In the genomic region with DNA sequence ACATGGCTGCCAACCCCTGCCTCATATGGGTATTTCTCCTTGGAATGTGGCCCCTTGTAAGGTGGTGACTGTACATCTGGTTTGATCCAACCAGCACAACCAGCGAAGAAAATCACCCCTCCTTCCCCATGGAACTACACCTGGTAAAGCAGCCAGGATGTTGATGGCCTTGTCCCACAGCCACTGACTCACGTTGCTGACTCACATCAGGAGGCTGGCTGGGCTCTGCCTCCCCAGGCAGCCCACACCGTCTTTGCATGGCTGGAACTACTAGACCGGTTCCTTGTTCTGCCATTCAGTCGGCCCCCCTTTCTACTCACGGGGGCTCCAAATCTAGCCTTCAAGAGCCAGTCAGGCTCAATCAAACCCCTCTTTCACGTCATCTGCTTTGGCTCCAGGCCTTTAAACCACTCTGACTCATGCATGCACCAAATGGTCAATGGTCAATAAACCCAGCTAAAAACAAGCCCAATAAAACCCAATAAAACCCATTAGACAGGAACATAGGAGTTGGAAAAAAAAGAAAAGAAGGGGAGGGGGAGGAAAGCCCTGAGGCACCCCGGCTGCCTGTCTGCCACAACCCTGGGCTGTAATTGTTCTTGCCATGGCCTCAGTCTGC, we compare ENCODE assay signal across 8 cellular contexts.
A peak's percentile ranks its signal among the peaks of the same experiment; 100 is the strongest.
DNase-seq lines count a peak whose midpoint lies in the region; ATAC-seq, FAIRE-seq and TF ChIP-seq lines count a peak whose summit lies in the region.

No MANE protein-coding gene starts in this region.

- POLR2A ChIA-PET in A549 (lab: Yijun Ruan, JAX) = interaction anchor here (1.0 to 1.4 kb wide), 2 partner anchors 27 to 141 kb away, joined by 3 to 7 read pairs; partner anchors contain the start of gene PPP1CB

- CTCF ChIA-PET in A549 (lab: Yijun Ruan, JAX) = interaction anchor here (1.5 to 12.5 kb wide), 5 partner anchors 11 to 43 kb away, joined by 3 to 159 read pairs (median 10); no protein-coding TSS in a partner anchor

- H3K9me3 ChIP-seq in A549 (no peaks in the 10 kb centered on the region), left lung (no peaks in the 10 kb centered on the region), aorta (ENCODE audit: control insufficient read depth, low read length) (no peaks in the 10 kb centered on the region)

- H3K36me3 ChIP-seq in left lung = peaks cover 0 to 9% of the 10 kb centered on the region in 2 donors
- no peaks in the 10 kb centered on the region for H3K36me3 ChIP-seq in aorta (ENCODE audit: control insufficient read depth in 1 of 2, insufficient read depth in 2 of 2, low read length in 1 of 2)

- peak in 1 of 2 experiments; percentile 32; a peak in 1 of 5 replicates for TF ChIP-seq RAD21 in A549 (conservative IDR thresholded peaks at IDR 0.05 in 1 of 2, IDR thresholded peaks at IDR 0.05 in 1 of 2)

- H3K4me1 ChIP-seq in A549 (peaks cover 19% of the 10 kb centered on the region), left lung (no peaks in the 10 kb centered on the region), aorta (ENCODE audit: control insufficient read depth in 1 of 2, insufficient read depth in 2 of 2, low read length in 2 of 2) (no peaks in the 10 kb centered on the region)

- no peak for TF ChIP-seq POLR2A in A549 (IDR thresholded peaks at IDR 0.05; ENCODE audit: low read length)

- 17% methylated on average over 8 of the region's 8 CpGs for WGBS in A549 (ENCODE audit: missing lambda C conversion rate)
- 26 to 33% methylated on average over 8 of the region's 8 CpGs for WGBS in aorta, 2 donors

- in situ Hi-C loops in G401 (cut with HindIII; ENCODE audit: low sequenced_read_pairs) = no loop called here

- peak; percentile 84 to 95 for DNase-seq in A549 (ENCODE audit: low read depth in 1 of 2, low spot score in 1 of 2)
- peak; percentile 25 for DNase-seq in activated T-helper 9 cell treated with anti-CD3 and anti-CD28 coated beads, Interleukin-2, amount 50 U/mL, for 16 hours (ENCODE audit: low read depth)
- no peak for DNase-seq in left lung
- peak; percentile 89 for DNase-seq in aorta
- DNase-seq in superior temporal gyrus (ENCODE audit: extremely low spot score) = no peak
- DNase-seq in G401 (ENCODE audit: low spot score) = no peak

- ATAC-seq in A549 (peak; percentile 95), HG02885 (IDR thresholded peaks at IDR 0.05; ENCODE audit: poor library complexity, unreplicated experiment) (peak; percentile 56), left lung (peak; percentile 68), aorta (ENCODE audit: low FRiP score) (peak; percentile 78), HG03571 (IDR thresholded peaks at IDR 0.05; ENCODE audit: unreplicated experiment) (no peak)

- TF ChIP-seq CTCF in A549 (IDR thresholded peaks at IDR 0.05) = no peak
- TF ChIP-seq CTCF in left lung (IDR thresholded peaks at IDR 0.05) = no peak

- H3K4me3 ChIP-seq in A549 (no peak overlapping the region), left lung (no peak overlapping the region), aorta (ENCODE audit: low read length in 2 of 2) (no peak overlapping the region)

- TF ChIP-seq EP300 in A549 (IDR thresholded peaks at IDR 0.05) = peak in 1 of 2 experiments; percentile 33; a peak in 1 of 5 replicates

- H3K4me2 ChIP-seq in A549 = peak overlapping the region; percentile 48

- intact Hi-C loops in left lung (cut with DNase I) (no loop called here), aorta (cut with DNase I) (no loop called here)

- peak overlapping the region; percentile 69 to 82 for H3K27ac ChIP-seq in A549
- no peak overlapping the region for H3K27ac ChIP-seq in left lung
- H3K27ac ChIP-seq in aorta (ENCODE audit: low read depth in 1 of 2, low read length in 2 of 2) = peak overlapping the region in 1 of 2 donors; percentile 43

- peak; percentile 43 for FAIRE-seq in A549 (lab: Jason Lieb, UNC)

- no peaks in the 10 kb centered on the region for H3K27me3 ChIP-seq in left lung
- H3K27me3 ChIP-seq in aorta (ENCODE audit: control insufficient read depth in 1 of 2, insufficient read depth in 2 of 2, low read length in 1 of 2) = no peaks in the 10 kb centered on the region

TF ChIP-seq in A549, 52 proteins besides CTCF, POLR2A, EP300 and RAD21:
- TF ChIP-seq MYC (IDR thresholded peaks at IDR 0.05; ENCODE audit: borderline replicate concordance, low read length) (no peak), SMC3 (IDR thresholded peaks at IDR 0.05) (no peak), HOXB5 (CRISPR knock-in tag; IDR thresholded peaks at IDR 0.05) (no peak), JUNB (IDR thresholded peaks at IDR 0.05) (peak; percentile 72), GATA3 (IDR thresholded peaks at IDR 0.05; ENCODE audit: borderline replicate concordance) (peak; percentile 39; the same call in 1 of the 2 replicates), RCOR1 (IDR thresholded peaks at IDR 0.05; ENCODE audit: low read depth, low read length) (no peak), MAFK (IDR thresholded peaks at IDR 0.05; ENCODE audit: partially characterized antibody) (peak; percentile 8), ESRRA (IDR thresholded peaks at IDR 0.05; ENCODE audit: borderline replicate concordance, low read length) (no peak), RFX5 (IDR thresholded peaks at IDR 0.05) (no peak), FOSL2 (IDR thresholded peaks at IDR 0.05) (peak; percentile 87), FOSL2 (CRISPR knock-in tag; IDR thresholded peaks at IDR 0.05) (peak; percentile 84), FOSB (CRISPR knock-in tag; IDR thresholded peaks at IDR 0.05) (no peak), EHF (CRISPR knock-in tag; IDR thresholded peaks at IDR 0.05) (no peak), MAX (IDR thresholded peaks at IDR 0.05) (peak; percentile 79)
- TF ChIP-seq, protein P1, sequence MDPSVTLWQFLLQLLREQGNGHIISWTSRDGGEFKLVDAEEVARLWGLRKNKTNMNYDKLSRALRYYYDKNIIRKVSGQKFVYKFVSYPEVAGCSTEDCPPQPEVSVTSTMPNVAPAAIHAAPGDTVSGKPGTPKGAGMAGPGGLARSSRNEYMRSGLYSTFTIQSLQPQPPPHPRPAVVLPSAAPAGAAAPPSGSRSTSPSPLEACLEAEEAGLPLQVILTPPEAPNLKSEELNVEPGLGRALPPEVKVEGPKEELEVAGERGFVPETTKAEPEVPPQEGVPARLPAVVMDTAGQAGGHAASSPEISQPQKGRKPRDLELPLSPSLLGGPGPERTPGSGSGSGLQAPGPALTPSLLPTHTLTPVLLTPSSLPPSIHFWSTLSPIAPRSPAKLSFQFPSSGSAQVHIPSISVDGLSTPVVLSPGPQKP (IDR thresholded peaks at IDR 0.05; ENCODE audit: low read depth, low read length) = no peak
- TF ChIP-seq, protein P2, sequence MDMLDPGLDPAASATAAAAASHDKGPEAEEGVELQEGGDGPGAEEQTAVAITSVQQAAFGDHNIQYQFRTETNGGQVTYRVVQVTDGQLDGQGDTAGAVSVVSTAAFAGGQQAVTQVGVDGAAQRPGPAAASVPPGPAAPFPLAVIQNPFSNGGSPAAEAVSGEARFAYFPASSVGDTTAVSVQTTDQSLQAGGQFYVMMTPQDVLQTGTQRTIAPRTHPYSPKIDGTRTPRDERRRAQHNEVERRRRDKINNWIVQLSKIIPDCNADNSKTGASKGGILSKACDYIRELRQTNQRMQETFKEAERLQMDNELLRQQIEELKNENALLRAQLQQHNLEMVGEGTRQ (IDR thresholded peaks at IDR 0.05) = no peak
TF ChIP-seq in A549: peak in this region for 5.

Comparison
In these comparisons a context has a peak if more than half of its experiments do, and no peak if none do; other contexts are left out.
1. DNase-seq: peak in A549 (2 of 2), activated T-helper 9 cell treated with anti-CD3 and anti-CD28 coated beads, Interleukin-2, amount 50 U/mL, for 16 hours (single experiment) and aorta (2 of 2); none in left lung (0 of 2), superior temporal gyrus (single experiment) and G401 (single experiment).
2. H3K27ac ChIP-seq: peak in A549 (2 of 2); none in left lung (0 of 2).